Comparison of ENCODE assay signal across 25 cellular contexts in genomic region chr10:52083422-52083821, GRCh38.
DNase-seq lines count a peak whose midpoint lies in the region; ATAC-seq, FAIRE-seq and TF ChIP-seq lines count a peak whose summit lies in the region.
"Had no signal": no experiment of that assay in that cellular context is flagged by ENCODE, and none has a peak within 500 bp of the region (broad histone marks: within the 10 kb centered on the region; RNA-seq: fewer than 3 reads in every experiment).

No MANE protein-coding gene starts in this region.

- H3K56ac ChIP-seq in IMR-90 (ENCODE audit: extremely low read depth, insufficient read depth, low read length), result no peak overlapping the region

- H3K27me3 ChIP-seq in HepG2 (ENCODE audit: control insufficient read depth in 1 of 2, insufficient read depth in 2 of 2, low read length in 2 of 2) (peaks cover 0 to 1% of the 10 kb centered on the region in 2 experiments; a peak in 1 of 5 replicates), right lobe of liver (no peaks in the 10 kb centered on the region), IMR-90 (ENCODE audit: control insufficient read depth, insufficient read depth, low read length) (no peaks in the 10 kb centered on the region), K562 (ENCODE audit: control insufficient read depth in 2 of 2, insufficient read depth in 2 of 2, low read length in 2 of 2) (no peaks in the 10 kb centered on the region)
- H3K27me3 ChIP-seq: BLaER1 had no signal

- DNase-seq in HepG2 (ENCODE audit: low spot score) (no peak), right lobe of liver (no peak), IMR-90 (no peak), K562 (ENCODE audit: extremely low read depth in 1 of 4, low spot score in 3 of 4) (no peak), medulla oblongata (ENCODE audit: extremely low spot score) (no peak), RPMI8226 (no peak)
- DNase-seq: ACHN; BE2C; C1 segment of cervical spinal cord; CD4-positive, alpha-beta memory T cell; CD4-positive, CD25-positive, alpha-beta regulatory T cell; CD8-positive, alpha-beta memory T cell; COR-L47; DMS 273 treated with DMSO at 0.1 percent for 48 hours; DMS153; DMS53; DMS79; DND-41; EL; GDM1 had no signal

- no TSS peak for BruUV-seq in HepG2 (replicated peaks; lab: Mats Ljungman, UMichigan)
- BruUV-seq in IMR-90 (replicated peaks; lab: Mats Ljungman, UMichigan), result no TSS peak
- BruUV-seq in K562 (replicated peaks; lab: Mats Ljungman, UMichigan), result no TSS peak

- no peak overlapping the region for H2AK9ac ChIP-seq in IMR-90 (replicated peaks; ENCODE audit: low read depth, low read length, poor library complexity)

- TF ChIP-seq POLR2A in HepG2 (IDR thresholded peaks at IDR 0.05; ENCODE audit: insufficient read depth in 1 of 2, low read depth in 2 of 2, low read length in 2 of 2) (no peak), right lobe of liver (IDR thresholded peaks at IDR 0.05) (no peak), IMR-90 (IDR thresholded peaks at IDR 0.05; ENCODE audit: low read depth, low read length) (no peak), K562 (conservative IDR thresholded peaks at IDR 0.05) (no peak)

- no peak overlapping the region for H3K4ac ChIP-seq in IMR-90 (ENCODE audit: low read depth, low read length)

- 22% methylated on average over 4 of the region's 4 CpGs for WGBS in HepG2 (ENCODE audit: low lambda C conversion rate)
- 79% methylated on average over 4 of the region's 4 CpGs for WGBS in right lobe of liver (ENCODE audit: insufficient coverage, low coverage, low lambda C conversion rate, missing lambda C conversion rate)
- no CpG with 5 or more reads among the region's 4 CpGs for WGBS in IMR-90 (ENCODE audit: extremely low coverage in 2 of 2, insufficient read length in 1 of 2), 2 experiments
- 6% methylated on average over 4 of the region's 4 CpGs for WGBS in K562 (ENCODE audit: insufficient coverage, low coverage, missing lambda C conversion rate)

- no peaks in the 10 kb centered on the region for H3K79me2 ChIP-seq in HepG2 (ENCODE audit: insufficient read depth, low read length)
- no peaks in the 10 kb centered on the region for H3K79me2 ChIP-seq in K562 (ENCODE audit: control insufficient read depth, insufficient read depth, low read length)

- H3K4me2 ChIP-seq in HepG2 (ENCODE audit: low read depth, low read length) (no peak overlapping the region), IMR-90 (ENCODE audit: low read depth, low read length) (no peak overlapping the region), K562 (ENCODE audit: insufficient read depth, low read length) (no peak overlapping the region)
- H3K4me2 ChIP-seq: BLaER1 had no signal

- TF ChIP-seq EP300 in HepG2 (IDR thresholded peaks at IDR 0.05; ENCODE audit: low read depth in 2 of 2, low read length in 2 of 2) (no peak), HepG2 (CRISPR knock-in tag; IDR thresholded peaks at IDR 0.05; ENCODE audit: borderline replicate concordance) (no peak), K562 (IDR thresholded peaks at IDR 0.05; ENCODE audit: low read length) (no peak)

- no peak overlapping the region for H3K27ac ChIP-seq in HepG2 (ENCODE audit: extremely low read length, insufficient read depth, low read length)
- no peak overlapping the region for H3K27ac ChIP-seq in right lobe of liver
- H3K27ac ChIP-seq in IMR-90 (ENCODE audit: insufficient read depth, low read length), result no peak overlapping the region
- H3K27ac ChIP-seq in K562 (ENCODE audit: extremely low read depth, low read depth, low read length), result no peak overlapping the region
- H3K27ac ChIP-seq: 22Rv1, BLaER1 had no signal

- FAIRE-seq in HepG2 (lab: Jason Lieb, UNC) (no peak), K562 (lab: Jason Lieb, UNC) (no peak)
- FAIRE-seq: GM12878, GM12892, GM18507 had no signal

- H3K9me3 ChIP-seq in HepG2 (ENCODE audit: low read length), result no peaks in the 10 kb centered on the region
- H3K9me3 ChIP-seq in right lobe of liver, result no peaks in the 10 kb centered on the region
- H3K9me3 ChIP-seq in IMR-90 (ENCODE audit: control insufficient read depth, insufficient read depth, low read length), result no peaks in the 10 kb centered on the region
- peaks cover 2% of the 10 kb centered on the region; the same call in 1 of the 2 replicates for H3K9me3 ChIP-seq in K562 (replicated peaks; ENCODE audit: control insufficient read depth, insufficient read depth, low read depth, low read length)
- H3K9me3 ChIP-seq: BE2C, BLaER1 had no signal

- H3K9me1 ChIP-seq in IMR-90 (ENCODE audit: insufficient read depth, low read length) (no peaks in the 10 kb centered on the region), K562 (ENCODE audit: control insufficient read depth, insufficient read depth, low read length) (no peaks in the 10 kb centered on the region)

- in situ Hi-C loops in HepG2 (cut with HindIII; ENCODE audit: extremely low pct_ligation_motif_present, low pct_unique_long_range_greater_than_20kb) (no loop called here), IMR-90 (cut with MboI; ENCODE audit: low sequenced_read_pairs) (no loop called here), K562 (cut with MboI) (no loop called here)

- CTCF ChIA-PET in HepG2 (lab: Yijun Ruan, JAX; ENCODE audit: low intra/inter-chr PET ratio, low total read pairs) (no interaction called here), IMR-90 (lab: Yijun Ruan, JAX) (no interaction called here), K562 (lab: Yijun Ruan, JAX; ENCODE audit: low intra/inter-chr PET ratio) (no interaction called here)

- H3K9ac ChIP-seq in HepG2 (ENCODE audit: insufficient read depth, low read depth, low read length), result no peak overlapping the region
- no peak overlapping the region for H3K9ac ChIP-seq in IMR-90 (ENCODE audit: low read depth, low read length)
- no peak overlapping the region for H3K9ac ChIP-seq in K562 (ENCODE audit: insufficient read depth in 1 of 2, low read depth in 2 of 2, low read length in 2 of 2)
- H3K9ac ChIP-seq: BLaER1 had no signal

- H3K4me1 ChIP-seq in HepG2 (ENCODE audit: insufficient read depth, low read length), result no peaks in the 10 kb centered on the region
- H3K4me1 ChIP-seq in right lobe of liver, result no peaks in the 10 kb centered on the region
- no peaks in the 10 kb centered on the region for H3K4me1 ChIP-seq in IMR-90 (ENCODE audit: control insufficient read depth, insufficient read depth, low read length)
- no peaks in the 10 kb centered on the region for H3K4me1 ChIP-seq in K562 (replicated peaks in 1 of 2; ENCODE audit: control insufficient read depth in 2 of 2, insufficient read depth in 2 of 2, low read length in 2 of 2)
- H3K4me1 ChIP-seq: BE2C, BLaER1 had no signal

- no peak overlapping the region for H3K18ac ChIP-seq in IMR-90 (ENCODE audit: low read depth, low read length)

- H3K4me3 ChIP-seq in HepG2 (replicated peaks in 1 of 3; ENCODE audit: insufficient read depth in 1 of 3, low read depth in 2 of 3, low read length in 3 of 3) (no peak overlapping the region), right lobe of liver (no peak overlapping the region), IMR-90 (ENCODE audit: insufficient read depth, low read depth, low read length) (no peak overlapping the region), K562 (no peak overlapping the region)
- H3K4me3 ChIP-seq: BLaER1, GM12878 had no signal

- no peak overlapping the region for H2AK5ac ChIP-seq in IMR-90 (ENCODE audit: low read depth, low read length)

- dilution Hi-C loops in IMR-90 (cut with HindIII; ENCODE audit: low sequenced_read_pairs, unreplicated experiment), result no loop called here

- intact Hi-C loops in HepG2 (cut with micrococcal nuclease; ENCODE audit: unreplicated experiment), result no loop called here
- intact Hi-C loops in right lobe of liver (cut with DNase I), result no loop called here
- intact Hi-C loops in IMR-90 (cut with micrococcal nuclease), result no loop called here
- intact Hi-C loops in K562 (cut with micrococcal nuclease), result no loop called here

- H3K36me3 ChIP-seq in HepG2 (replicated peaks in 1 of 2; ENCODE audit: control insufficient read depth in 1 of 2, insufficient read depth in 2 of 2, low read length in 2 of 2), result no peaks in the 10 kb centered on the region
- no peaks in the 10 kb centered on the region for H3K36me3 ChIP-seq in right lobe of liver
- no peaks in the 10 kb centered on the region for H3K36me3 ChIP-seq in IMR-90 (ENCODE audit: control insufficient read depth, insufficient read depth, low read length)
- no peaks in the 10 kb centered on the region for H3K36me3 ChIP-seq in K562 (ENCODE audit: control insufficient read depth, insufficient read depth, low read length)
- H3K36me3 ChIP-seq: BE2C, BLaER1 had no signal

- no peak for TF ChIP-seq RAD21 in HepG2 (CRISPR knock-in tag; IDR thresholded peaks at IDR 0.05)
- TF ChIP-seq RAD21 in IMR-90 (IDR thresholded peaks at IDR 0.05; ENCODE audit: low read length), result no peak
- no peak for TF ChIP-seq RAD21 in K562 (CRISPR knock-in tag; conservative IDR thresholded peaks at IDR 0.05 in 1 of 2, IDR thresholded peaks at IDR 0.05 in 1 of 2)

- H4K91ac ChIP-seq in IMR-90 (ENCODE audit: insufficient read depth, low read depth, low read length), result no peak overlapping the region

- H3K14ac ChIP-seq in IMR-90 (replicated peaks; ENCODE audit: low read depth, low read length), result no peak overlapping the region

- no peaks in the 10 kb centered on the region for H4K20me1 ChIP-seq in HepG2 (ENCODE audit: insufficient read depth, low read length)
- H4K20me1 ChIP-seq in IMR-90 (ENCODE audit: insufficient read depth, low read length), result no peaks in the 10 kb centered on the region
- H4K20me1 ChIP-seq in K562 (replicated peaks; ENCODE audit: control insufficient read depth, insufficient read depth, low read length), result no peaks in the 10 kb centered on the region
- H4K20me1 ChIP-seq: BLaER1 had no signal

- no peak overlapping the region for H3K23ac ChIP-seq in IMR-90 (ENCODE audit: low read depth, low read length)

- ATAC-seq in HepG2 (no peak), right lobe of liver (no peak), IMR-90 (ENCODE audit: low read depth) (no peak), K562 (no peak)
- ATAC-seq: GM12878 had no signal

- TF ChIP-seq CTCF in HepG2 (CRISPR knock-in tag; IDR thresholded peaks at IDR 0.05) (no peak), right lobe of liver (IDR thresholded peaks at IDR 0.05) (no peak), IMR-90 (conservative IDR thresholded peaks at IDR 0.05; ENCODE audit: low read depth, low read length) (no peak), K562 (IDR thresholded peaks at IDR 0.05 in 2 of 3, conservative IDR thresholded peaks at IDR 0.05 in 1 of 3; ENCODE audit: insufficient read depth in 2 of 3, low read depth in 1 of 3, low read length in 3 of 3) (no peak)

- POLR2A ChIA-PET in HepG2 (lab: Yijun Ruan, JAX) (no interaction called here), IMR-90 (lab: Charles Lee; ENCODE audit: unreplicated experiment) (no interaction called here), K562 (lab: Yijun Ruan, JAX) (no interaction called here)

- H2BK15ac ChIP-seq in IMR-90 (ENCODE audit: low read depth, low read length), result no peak overlapping the region

- H2BK120ac ChIP-seq in IMR-90 (ENCODE audit: low read depth, low read length), result no peak overlapping the region

- H2BK20ac ChIP-seq in IMR-90 (ENCODE audit: low read depth, low read length), result no peak overlapping the region

- H3K79me1 ChIP-seq in IMR-90 (ENCODE audit: low read depth in 1 of 2, low read length in 2 of 2), result no peaks in the 10 kb centered on the region

- H2BK5ac ChIP-seq in IMR-90 (ENCODE audit: low read depth, low read length, poor library complexity, severe bottlenecking), result no peak overlapping the region

- H4K5ac ChIP-seq in IMR-90 (ENCODE audit: low read depth, low read length), result no peak overlapping the region

- H2AFZ ChIP-seq in HepG2 (ENCODE audit: low read length) (no peak overlapping the region), IMR-90 (replicated peaks; ENCODE audit: low read length, poor library complexity) (no peak overlapping the region), K562 (ENCODE audit: low read depth, low read length) (no peak overlapping the region)

- no peak overlapping the region for H4K8ac ChIP-seq in IMR-90 (ENCODE audit: low read depth in 2 of 2, low read length in 2 of 2)

Comparison
In these comparisons a context has a peak if more than half of its experiments do, and no peak if none do; other contexts are left out.
1. Of the 241 proteins assayed by ChIP-seq in both HepG2 and K562: peak only in HepG2: MAFF and MAFK; only in K562: none; in both: none; in neither: 239.